In the genomic region with DNA sequence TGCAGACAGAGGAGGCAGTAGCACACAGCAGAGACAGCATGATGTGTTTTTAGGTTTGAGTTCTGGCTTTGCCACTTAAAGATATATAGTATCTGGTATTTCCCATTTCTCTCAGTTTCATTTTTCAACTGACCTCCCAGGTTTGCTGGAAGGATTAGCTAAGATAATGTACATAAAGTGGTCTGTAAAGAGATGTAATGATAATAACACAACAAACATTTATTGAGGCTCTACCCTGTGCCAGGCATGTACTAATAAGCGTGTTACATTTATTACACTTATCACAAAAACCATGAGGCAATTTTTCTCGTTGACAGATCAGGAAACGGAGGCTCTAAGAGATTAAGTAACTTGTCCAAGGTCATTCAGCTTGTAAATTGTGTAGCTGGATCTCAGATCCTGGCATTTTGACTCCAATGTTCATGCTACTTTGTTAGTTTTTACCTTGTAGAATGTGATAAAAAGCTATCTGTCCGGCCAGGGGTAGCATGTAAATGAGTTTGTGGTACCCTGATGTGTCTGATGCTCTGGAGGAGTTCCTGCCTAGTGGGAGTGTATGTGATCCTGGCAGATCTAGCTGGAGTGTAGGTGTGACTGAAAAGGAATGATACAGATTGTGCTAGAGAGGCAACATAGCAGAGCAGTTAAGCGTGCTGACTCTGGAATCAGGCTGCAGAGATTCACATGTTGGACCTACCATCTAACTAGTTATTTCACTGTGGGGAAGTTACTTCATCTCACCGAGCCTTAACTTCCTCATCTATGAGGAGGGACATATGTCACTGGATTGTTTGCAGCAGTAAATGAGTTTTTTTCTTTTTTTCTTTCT, we compare ENCODE assay signal across 11 cellular contexts.
A peak's percentile ranks its signal among the peaks of the same experiment; 100 is the strongest.
DNase-seq lines count a peak whose midpoint lies in the region; ATAC-seq and TF ChIP-seq lines count a peak whose summit lies in the region.
"Had no signal": no experiment of that assay in that cellular context is flagged by ENCODE, and none has a peak within 500 bp of the region (broad histone marks: within the 10 kb centered on the region; RNA-seq: fewer than 3 reads in every experiment).

No MANE protein-coding gene starts in this region.

- H3K27me3 Mint-ChIP-seq in Caco-2 (ENCODE audit: insufficient read depth, unreplicated experiment) = no peaks in the 10 kb centered on the region
- H3K27me3 Mint-ChIP-seq: activated CD4-positive, alpha-beta T cell treated with anti-CD3 and anti-CD28 coated beads, Interleukin-2, amount 10 ng/mL, durations not matched to agents 24 days and 14 days had no signal

- no peak overlapping the region for H3K4me3 Mint-ChIP-seq in Caco-2 (ENCODE audit: unreplicated experiment)
- H3K4me3 Mint-ChIP-seq: activated CD4-positive, alpha-beta T cell treated with anti-CD3 and anti-CD28 coated beads, Interleukin-2, amount 10 ng/mL, durations not matched to agents 24 days and 14 days had no signal

- H3K9me3 ChIP-seq in Panc1 (ENCODE audit: control insufficient read depth, insufficient read depth, low read depth, low read length) (no peaks in the 10 kb centered on the region), Caco-2 (no peaks in the 10 kb centered on the region; the same call in 1 of the 2 replicates)
- H3K9me3 ChIP-seq: esophagus muscularis mucosa had no signal

- no peaks in the 10 kb centered on the region for H3K9me3 Mint-ChIP-seq in Caco-2 (ENCODE audit: unreplicated experiment)
- H3K9me3 Mint-ChIP-seq: activated CD4-positive, alpha-beta T cell treated with anti-CD3 and anti-CD28 coated beads, Interleukin-2, amount 10 ng/mL, durations not matched to agents 24 days and 14 days had no signal

- in situ Hi-C loops in Panc1 (cut with HindIII; ENCODE audit: low pct_unique_long_range_greater_than_20kb, low sequenced_read_pairs) = no loop called here

- H3K27me3 ChIP-seq in Panc1 (ENCODE audit: control insufficient read depth, insufficient read depth, low read length) (no peaks in the 10 kb centered on the region), Caco-2 (replicated peaks; ENCODE audit: control insufficient read depth, insufficient read depth, low read length) (no peaks in the 10 kb centered on the region)
- H3K27me3 ChIP-seq: esophagus muscularis mucosa had no signal

- H3K4me3 ChIP-seq in Panc1 (ENCODE audit: low read depth in 2 of 2, low read length in 2 of 2) = no peak overlapping the region
- no peak overlapping the region for H3K4me3 ChIP-seq in fibroblast of the aortic adventitia (ENCODE audit: low read depth, low read length)
- H3K4me3 ChIP-seq in Caco-2 (ENCODE audit: low read depth, low read length) = no peak overlapping the region
- H3K4me3 ChIP-seq: esophagus muscularis mucosa had no signal

- H3K4me1 ChIP-seq in Panc1 (ENCODE audit: control insufficient read depth, insufficient read depth, low read length) (peaks cover 14% of the 10 kb centered on the region), Caco-2 (peaks cover 25% of the 10 kb centered on the region)

- peaks cover 20% of the 10 kb centered on the region for H3K4me1 Mint-ChIP-seq in Caco-2 (ENCODE audit: low read depth, unreplicated experiment)

- DNase-seq in Panc1 (ENCODE audit: low read depth, low spot score) (no peak), fibroblast of the aortic adventitia (ENCODE audit: low read depth) (peak; percentile 33), midbrain (lab: John Stamatoyannopoulos, UW) (peak; percentile 31), Caco-2 (no peak)
- no peak for DNase-seq in activated CD8-positive, alpha-beta memory T cell treated with anti-CD3 and anti-CD28 coated beads, Interleukin-2, amount 50 U/mL, for 48 hours
- no peak for DNase-seq in activated CD4-positive, alpha-beta T cell treated with anti-CD3 and anti-CD28 coated beads, Interleukin-2, amount 50 U/mL, for 1 hour
- DNase-seq: activated CD4-positive, alpha-beta T cell treated with anti-CD3 and anti-CD28 coated beads, Interleukin-2, amount 10 ng/mL, durations not matched to agents 24 days and 14 days; activated effector memory CD4-positive, alpha-beta T cell treated with anti-CD3 and anti-CD28 coated beads, Interleukin-2, amount 50 U/mL, for 16 hours had no signal

- intact Hi-C loops in Panc1 (cut with micrococcal nuclease; ENCODE audit: unreplicated experiment) (no loop called here), Caco-2 (cut with micrococcal nuclease; ENCODE audit: unreplicated experiment) (no loop called here)

- H3K27ac ChIP-seq in C4-2B (no peak overlapping the region), Panc1 (ENCODE audit: low read length) (0 out of 2 replicates have a peak overlapping the region, but pooled peaks have one; percentile 31)
- H3K27ac ChIP-seq: esophagus muscularis mucosa had no signal

- ATAC-seq in Panc1 (no peak), HG02610 (IDR thresholded peaks at IDR 0.05; ENCODE audit: unreplicated experiment) (no peak)

- no TSS peak for BruUV-seq in Panc1 (replicated peaks; lab: Mats Ljungman, UMichigan)
- no TSS peak for BruUV-seq in Caco-2 (replicated peaks; lab: Mats Ljungman, UMichigan)

- CTCF ChIA-PET in Panc1 (lab: Charles Lee) (no interaction called here), Caco-2 (lab: Charles Lee) (no interaction called here)

- TF ChIP-seq CTCF in C4-2B (conservative IDR thresholded peaks at IDR 0.05) (peak; percentile 35; the same call in 1 of the 2 replicates), Panc1 (IDR thresholded peaks at IDR 0.05) (no peak), fibroblast of the aortic adventitia (IDR thresholded peaks at IDR 0.05; ENCODE audit: insufficient read depth, low read length) (peak; percentile 19), Caco-2 (IDR thresholded peaks at IDR 0.05; ENCODE audit: insufficient read depth in 1 of 2, low read depth in 1 of 2, low read length in 1 of 2, severe bottlenecking in 1 of 2, unreplicated experiment in 1 of 2) (no peak)

- POLR2A ChIA-PET in Panc1 (lab: Charles Lee) = no interaction called here
- POLR2A ChIA-PET in Caco-2 (lab: Charles Lee) = no interaction called here

- H3K36me3 Mint-ChIP-seq in Caco-2 (ENCODE audit: insufficient read depth, unreplicated experiment) = peaks cover 19% of the 10 kb centered on the region

- H3K36me3 ChIP-seq in Panc1 (ENCODE audit: control insufficient read depth, insufficient read depth, low read length) (peaks cover 6% of the 10 kb centered on the region), Caco-2 (ENCODE audit: control insufficient read depth, insufficient read depth, low read length) (peaks cover 3% of the 10 kb centered on the region; the same call in 1 of the 2 replicates)

- no peak overlapping the region for H3K27ac Mint-ChIP-seq in Caco-2 (ENCODE audit: unreplicated experiment)
- H3K27ac Mint-ChIP-seq: activated CD4-positive, alpha-beta T cell treated with anti-CD3 and anti-CD28 coated beads, Interleukin-2, amount 10 ng/mL, durations not matched to agents 24 days and 14 days had no signal

Comparison
In these comparisons a context has a peak if more than half of its experiments do, and no peak if none do; other contexts are left out.
1. CTCF ChIP-seq: peak in C4-2B (single experiment) and fibroblast of the aortic adventitia (single experiment); none in Panc1 (single experiment) and Caco-2 (0 of 2).
2. DNase-seq: peak in fibroblast of the aortic adventitia (single experiment) and midbrain (single experiment); none in Panc1 (single experiment), activated CD8-positive, alpha-beta memory T cell treated with anti-CD3 and anti-CD28 coated beads, Interleukin-2, amount 50 U/mL, for 48 hours (single experiment), Caco-2 (0 of 2) and activated CD4-positive, alpha-beta T cell treated with anti-CD3 and anti-CD28 coated beads, Interleukin-2, amount 50 U/mL, for 1 hour (single experiment).